Comparison of ENCODE assay signal across 10 cellular contexts in genomic region chr1:51648180-51649109, GRCh38. TPM values are rescaled to one million over a fixed set of nuclear protein-coding genes. Genes with fewer than 3 reads are reported as not detected.
DNase-seq lines count a peak whose midpoint lies in the region; ATAC-seq and TF ChIP-seq lines count a peak whose summit lies in the region.
"Had no signal": no experiment of that assay in that cellular context is flagged by ENCODE, and none has a peak within 500 bp of the region (broad histone marks: within the 10 kb centered on the region; RNA-seq: fewer than 3 reads in every experiment).

No MANE protein-coding gene starts in this region.

- peak; percentile 89 for ATAC-seq in IMR-90 (ENCODE audit: low read depth)
- ATAC-seq in lower lobe of right lung, result peak; percentile 79 to 80
- ATAC-seq in GM18520 (IDR thresholded peaks at IDR 0.05; ENCODE audit: unreplicated experiment), result no peak
- ATAC-seq in HG02678 (IDR thresholded peaks at IDR 0.05; ENCODE audit: unreplicated experiment), result no peak
- ATAC-seq in HG02840 (IDR thresholded peaks at IDR 0.05; ENCODE audit: low FRiP score, unreplicated experiment), result no peak

- H3K4me3 ChIP-seq in ACC112 (ENCODE audit: low read depth, low read length) (peak overlapping the region; percentile 13; the same call in 1 of the 2 replicates), IMR-90 (ENCODE audit: insufficient read depth, low read depth, low read length) (no peak overlapping the region), astrocyte of the spinal cord (ENCODE audit: low read depth, low read length) (no peak overlapping the region), lower lobe of right lung (no peak overlapping the region)

- H2AK9ac ChIP-seq in IMR-90 (replicated peaks; ENCODE audit: low read depth, low read length, poor library complexity), result no peak overlapping the region

- whole genome bisulfite sequencing in IMR-90 (ENCODE audit: extremely low coverage in 2 of 2, insufficient read length in 1 of 2), 2 experiments, result no CpG with 5 or more reads among the region's 6 CpGs

- H3K27ac ChIP-seq in ACC112 (ENCODE audit: low read depth, low read length), result peak overlapping the region; percentile 62
- H3K27ac ChIP-seq in IMR-90 (ENCODE audit: insufficient read depth, low read length), result peak overlapping the region; percentile 51
- peak overlapping the region; percentile 7 for H3K27ac ChIP-seq in lower lobe of right lung
- H3K27ac ChIP-seq: epithelial cell of prostate had no signal

- H2BK5ac ChIP-seq in IMR-90 (ENCODE audit: low read depth, low read length, poor library complexity, severe bottlenecking), result peak overlapping the region; percentile 53

- H4K8ac ChIP-seq in IMR-90 (ENCODE audit: low read depth in 2 of 2, low read length in 2 of 2), result peak overlapping the region; percentile 56 to 92

- H3K9me1 ChIP-seq in IMR-90 (ENCODE audit: insufficient read depth, low read length), result peaks cover 18% of the 10 kb centered on the region

- peaks cover 38% of the 10 kb centered on the region for H3K79me2 ChIP-seq in ACC112 (ENCODE audit: control insufficient read depth, insufficient read depth, low read length, unreplicated experiment)

- 0 out of 2 replicates have a peak, but pooled peaks have one; percentile 20 for TF ChIP-seq RAD21 in IMR-90 (IDR thresholded peaks at IDR 0.05; ENCODE audit: low read length)

- H4K20me1 ChIP-seq in IMR-90 (ENCODE audit: insufficient read depth, low read length), result 0 out of 2 replicates have a peak, but pooled peaks cover 3% of the 10 kb centered on the region

- peak overlapping the region; percentile 74 for H2BK20ac ChIP-seq in IMR-90 (ENCODE audit: low read depth, low read length)

- H3K9me3 ChIP-seq in IMR-90 (ENCODE audit: control insufficient read depth, insufficient read depth, low read length) (no peaks in the 10 kb centered on the region), lower lobe of right lung (no peaks in the 10 kb centered on the region)

- peak overlapping the region; percentile 75 for H3K4ac ChIP-seq in IMR-90 (ENCODE audit: low read depth, low read length)

- H4K91ac ChIP-seq in IMR-90 (ENCODE audit: insufficient read depth, low read depth, low read length), result peak overlapping the region; percentile 55

- in situ Hi-C loops in IMR-90 (cut with MboI; ENCODE audit: low sequenced_read_pairs), result no loop called here
- in situ Hi-C loops in astrocyte of the spinal cord (cut with HindIII; ENCODE audit: low sequenced_read_pairs), result no loop called here

- H3K4me1 ChIP-seq in ACC112 (ENCODE audit: control insufficient read depth, insufficient read depth, low read length, unreplicated experiment), result peaks cover 52% of the 10 kb centered on the region
- H3K4me1 ChIP-seq in IMR-90 (ENCODE audit: control insufficient read depth, insufficient read depth, low read length), result peaks cover 19% of the 10 kb centered on the region
- H3K4me1 ChIP-seq in lower lobe of right lung, result peaks cover 21% of the 10 kb centered on the region

- intact Hi-C loops in IMR-90 (cut with micrococcal nuclease) (loop anchor here (5.0 kb wide), 1 partner anchor 84 kb away; no protein-coding TSS in a partner anchor), lower lobe of right lung (cut with DNase I) (no loop called here)

- H3K14ac ChIP-seq in IMR-90 (replicated peaks; ENCODE audit: low read depth, low read length), result peak overlapping the region; percentile 50

- peak overlapping the region; percentile 63 for H3K18ac ChIP-seq in IMR-90 (ENCODE audit: low read depth, low read length)

- peak; percentile 93 for DNase-seq in IMR-90
- DNase-seq in astrocyte of the spinal cord (ENCODE audit: low read depth, low spot score), result peak; percentile 62
- DNase-seq in lower lobe of right lung, result no peak
- DNase-seq in activated T-cell treated with anti-CD3 and anti-CD28 coated beads for 4 hours, result no peak
- DNase-seq: NCI-H526 had no signal

- H2BK120ac ChIP-seq in IMR-90 (ENCODE audit: low read depth, low read length), result peak overlapping the region; percentile 46

- TF ChIP-seq POLR2A in IMR-90 (IDR thresholded peaks at IDR 0.05; ENCODE audit: low read depth, low read length), result no peak

- H4K5ac ChIP-seq in IMR-90 (ENCODE audit: low read depth, low read length), result peak overlapping the region; percentile 67

- H3K56ac ChIP-seq in IMR-90 (ENCODE audit: extremely low read depth, insufficient read depth, low read length), result 0 out of 2 replicates have a peak overlapping the region, but pooled peaks have one; percentile 30

- peak overlapping the region; percentile 63 for H2BK15ac ChIP-seq in IMR-90 (ENCODE audit: low read depth, low read length)

- peak overlapping the region; percentile 46; the same call in 1 of the 2 replicates for H2AK5ac ChIP-seq in IMR-90 (ENCODE audit: low read depth, low read length)

- H2AFZ ChIP-seq in ACC112 (ENCODE audit: low read length, unreplicated experiment) (no peak overlapping the region), IMR-90 (replicated peaks; ENCODE audit: low read length, poor library complexity) (peak overlapping the region; percentile 59)

- POLR2A ChIA-PET in IMR-90 (lab: Charles Lee; ENCODE audit: unreplicated experiment), result no interaction called here

- peaks cover 21 to 68% of the 10 kb centered on the region in 2 experiments for H3K79me1 ChIP-seq in IMR-90 (ENCODE audit: low read depth in 1 of 2, low read length in 2 of 2)

- H3K4me2 ChIP-seq in IMR-90 (ENCODE audit: low read depth, low read length), result peak overlapping the region; percentile 65

- no peaks in the 10 kb centered on the region for H3K27me3 ChIP-seq in ACC112 (ENCODE audit: insufficient read depth, low read length)
- H3K27me3 ChIP-seq in IMR-90 (ENCODE audit: control insufficient read depth, insufficient read depth, low read length), result no peaks in the 10 kb centered on the region
- no peaks in the 10 kb centered on the region for H3K27me3 ChIP-seq in lower lobe of right lung (ENCODE audit: low read depth)

- TF ChIP-seq CTCF in IMR-90 (conservative IDR thresholded peaks at IDR 0.05; ENCODE audit: low read depth, low read length) (no peak), astrocyte of the spinal cord (IDR thresholded peaks at IDR 0.05; ENCODE audit: low read depth, low read length) (no peak), lower lobe of right lung (IDR thresholded peaks at IDR 0.05) (no peak)

- peak overlapping the region; percentile 7 for H3K9ac ChIP-seq in IMR-90 (ENCODE audit: low read depth, low read length)

- H3K36me3 ChIP-seq in ACC112 (ENCODE audit: insufficient read depth, low read length) (no peaks in the 10 kb centered on the region), IMR-90 (ENCODE audit: control insufficient read depth, insufficient read depth, low read length) (no peaks in the 10 kb centered on the region), lower lobe of right lung (no peaks in the 10 kb centered on the region)

- BruUV-seq in IMR-90 (replicated peaks; lab: Mats Ljungman, UMichigan), result no TSS peak

- CTCF ChIA-PET in IMR-90 (lab: Yijun Ruan, JAX), result interaction anchor here (0.5 to 1.0 kb wide), 3 partner anchors 18 to 238 kb away, joined by 3 read pairs; no protein-coding TSS in a partner anchor

- dilution Hi-C loops in IMR-90 (cut with HindIII; ENCODE audit: low sequenced_read_pairs, unreplicated experiment), result no loop called here

- H3K23ac ChIP-seq in IMR-90 (ENCODE audit: low read depth, low read length), result peak overlapping the region; percentile 50

TF ChIP-seq in IMR-90, 13 proteins besides CTCF, POLR2A, EP300 and RAD21:
- TF ChIP-seq ELK1 (IDR thresholded peaks at IDR 0.05; ENCODE audit: borderline replicate concordance, low read depth, low read length), result no peak
- TF ChIP-seq CEBPB (IDR thresholded peaks at IDR 0.05; ENCODE audit: low read depth, low read length), result peak; percentile 98
- TF ChIP-seq RFX5 (IDR thresholded peaks at IDR 0.05; ENCODE audit: low read depth, low read length), result no peak
- TF ChIP-seq FOS (IDR thresholded peaks at IDR 0.05; ENCODE audit: low read depth, low read length), result 0 out of 2 replicates have a peak, but pooled peaks have one; percentile 25
- 0 out of 2 replicates have a peak, but pooled peaks have one; percentile 11 for TF ChIP-seq BHLHE40 (IDR thresholded peaks at IDR 0.05; ENCODE audit: low read depth, low read length)
- peak; percentile 20 for TF ChIP-seq MAFK (IDR thresholded peaks at IDR 0.05; ENCODE audit: low read depth, low read length)
- TF ChIP-seq SMC3 (IDR thresholded peaks at IDR 0.05; ENCODE audit: low read depth, low read length), result no peak
- peak; percentile 49; the same call in 1 of the 2 replicates for TF ChIP-seq MAZ (IDR thresholded peaks at IDR 0.05; ENCODE audit: borderline replicate concordance, low read depth, low read length)

RNA-seq across cellular contexts. Expression of gene OSBPL9, which starts 31.6 kb away (rescaled TPM):
- total RNA-seq in IMR-90 (2012; rRNA removed) (98.9 and 127 TPM in 2 replicates), lower lobe of right lung (65.4 TPM)
- 38.1 and 51.4 TPM in 2 replicates for polyA plus RNA-seq in IMR-90 (2012; rRNA removed)
- polyA plus RNA-seq in IMR-90 (2012; cell fraction: cytosol; rRNA removed), result 11.8 and 14.9 TPM in 2 replicates
- polyA plus RNA-seq in IMR-90 (2012; cell fraction: nucleus; rRNA removed; ENCODE audit: low replicate concordance), result 15.3 and 74.5 TPM in 2 replicates

Comparison
In these comparisons a context has a peak if more than half of its experiments do, and no peak if none do; other contexts are left out.
1. H3K27ac ChIP-seq: peak in every context shown above with its lines; median percentile 62 in ACC112; 51 in IMR-90; 7 in lower lobe of right lung.
2. ATAC-seq: peak in IMR-90 (single experiment) and lower lobe of right lung (2 of 2); none in GM18520 (single experiment), HG02678 (single experiment) and HG02840 (single experiment).
3. DNase-seq: peak in IMR-90 (single experiment) and astrocyte of the spinal cord (single experiment); none in lower lobe of right lung (single experiment) and activated T-cell treated with anti-CD3 and anti-CD28 coated beads for 4 hours (single experiment).